Comparison of ENCODE assay signal across 8 cellular contexts in the genomic region with DNA sequence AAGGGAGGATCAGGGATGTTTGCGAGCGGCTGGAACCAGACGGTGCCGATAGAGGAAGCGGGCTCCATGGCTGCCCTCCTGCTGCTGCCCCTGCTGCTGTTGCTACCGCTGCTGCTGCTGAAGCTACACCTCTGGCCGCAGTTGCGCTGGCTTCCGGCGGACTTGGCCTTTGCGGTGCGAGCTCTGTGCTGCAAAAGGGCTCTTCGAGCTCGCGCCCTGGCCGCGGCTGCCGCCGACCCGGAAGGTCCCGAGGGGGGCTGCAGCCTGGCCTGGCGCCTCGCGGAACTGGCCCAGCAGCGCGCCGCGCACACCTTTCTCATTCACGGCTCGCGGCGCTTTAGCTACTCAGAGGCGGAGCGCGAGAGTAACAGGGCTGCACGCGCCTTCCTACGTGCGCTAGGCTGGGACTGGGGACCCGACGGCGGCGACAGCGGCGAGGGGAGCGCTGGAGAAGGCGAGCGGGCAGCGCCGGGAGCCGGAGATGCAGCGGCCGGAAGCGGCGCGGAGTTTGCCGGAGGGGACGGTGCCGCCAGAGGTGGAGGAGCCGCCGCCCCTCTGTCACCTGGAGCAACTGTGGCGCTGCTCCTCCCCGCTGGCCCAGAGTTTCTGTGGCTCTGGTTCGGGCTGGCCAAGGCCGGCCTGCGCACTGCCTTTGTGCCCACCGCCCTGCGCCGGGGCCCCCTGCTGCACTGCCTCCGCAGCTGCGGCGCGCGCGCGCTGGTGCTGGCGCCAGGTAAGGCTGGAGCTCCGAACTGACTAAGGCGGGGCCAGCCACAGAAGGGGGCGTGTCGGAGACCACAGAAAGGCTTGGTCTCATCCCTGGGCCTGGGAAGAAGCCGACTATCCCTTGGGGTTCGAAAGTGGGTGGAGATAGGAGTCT. TPM values are rescaled to one million over a fixed set of nuclear protein-coding genes. Genes with fewer than 3 reads are reported as not detected.
A peak's percentile ranks its signal among the peaks of the same experiment; 100 is the strongest.
DNase-seq lines count a peak whose midpoint lies in the region; ATAC-seq, FAIRE-seq and TF ChIP-seq lines count a peak whose summit lies in the region.

No MANE protein-coding gene starts in this region.

- peak overlapping the region; percentile 63 for H3K4me3 ChIP-seq in epithelial cell of esophagus (ENCODE audit: low read length)
- H3K4me3 ChIP-seq in muscle layer of colon (ENCODE audit: low read depth in 1 of 2, low read length in 2 of 2) = peak overlapping the region; percentile 73 to 98

- ATAC-seq in HG03139 (IDR thresholded peaks at IDR 0.05; ENCODE audit: unreplicated experiment) = peak; percentile 41
- ATAC-seq in activated CD8-positive, alpha-beta memory T cell treated with anti-CD3 and anti-CD28 coated beads, Interleukin-2, amount 10 ng/mL, durations not matched to agents 7 days and 5 days = peak; percentile 78
- peak; percentile 71 to 77 for ATAC-seq in stimulated activated naive B cell treated with anti-CD40 and anti-IgM and Interleukin-4, amounts not matched to agents 10 μg/mL and 1 μg/mL and 100 μg/mL, for 72 hours (replicated peaks)

- H3K9ac ChIP-seq in muscle layer of colon (ENCODE audit: low read length) = peak overlapping the region; percentile 55

- H3K27me3 Mint-ChIP-seq in activated CD8-positive, alpha-beta memory T cell treated with anti-CD3 and anti-CD28 coated beads, Interleukin-2, amount 10 ng/mL, durations not matched to agents 7 days and 5 days = no peaks in the 10 kb centered on the region
- H3K27me3 Mint-ChIP-seq in stimulated activated naive B cell treated with anti-CD40 and anti-IgM and Interleukin-4, amounts not matched to agents 10 μg/mL and 1 μg/mL and 100 μg/mL, for 72 hours = no peaks in the 10 kb centered on the region

- TF ChIP-seq POLR2A in GM12891 (IDR thresholded peaks at IDR 0.05; ENCODE audit: low read depth, low read length) = no peak; the same call in 1 of the 2 replicates

- H3K27me3 ChIP-seq in muscle layer of colon (ENCODE audit: control insufficient read depth in 1 of 2, insufficient read depth in 2 of 2, low read length in 2 of 2) = no peaks in the 10 kb centered on the region

- no peaks in the 10 kb centered on the region for H3K9me3 Mint-ChIP-seq in activated CD8-positive, alpha-beta memory T cell treated with anti-CD3 and anti-CD28 coated beads, Interleukin-2, amount 10 ng/mL, durations not matched to agents 7 days and 5 days (ENCODE audit: low read depth)
- H3K9me3 Mint-ChIP-seq in stimulated activated naive B cell treated with anti-CD40 and anti-IgM and Interleukin-4, amounts not matched to agents 10 μg/mL and 1 μg/mL and 100 μg/mL, for 72 hours = no peaks in the 10 kb centered on the region

- H3K4me1 ChIP-seq in muscle layer of colon (ENCODE audit: insufficient read depth, low read length) = peaks cover 30% of the 10 kb centered on the region

- CTCF ChIA-PET in activated CD8-positive, alpha-beta memory T cell treated with anti-CD3 and anti-CD28 coated beads, Interleukin-2, amount 10 ng/mL, durations not matched to agents 7 days and 5 days (lab: Charles Lee) = interaction anchor here (0.6 to 3.1 kb wide), 19 partner anchors 12 to 424 kb away, joined by 3 to 18 read pairs (median 4); a partner anchor contains a TSS

- H3K36me3 ChIP-seq in muscle layer of colon (ENCODE audit: insufficient read depth, low read length) = peaks cover 33% of the 10 kb centered on the region

- H3K4me3 Mint-ChIP-seq in activated CD8-positive, alpha-beta memory T cell treated with anti-CD3 and anti-CD28 coated beads, Interleukin-2, amount 10 ng/mL, durations not matched to agents 7 days and 5 days = peak overlapping the region; percentile 87
- H3K4me3 Mint-ChIP-seq in stimulated activated naive B cell treated with anti-CD40 and anti-IgM and Interleukin-4, amounts not matched to agents 10 μg/mL and 1 μg/mL and 100 μg/mL, for 72 hours = peak overlapping the region; percentile 82 to 86

- peak; percentile 97 for FAIRE-seq in GM12891 (lab: Jason Lieb, UNC)

- H3K36me3 Mint-ChIP-seq in activated CD8-positive, alpha-beta memory T cell treated with anti-CD3 and anti-CD28 coated beads, Interleukin-2, amount 10 ng/mL, durations not matched to agents 7 days and 5 days = peaks cover 1% of the 10 kb centered on the region
- peaks cover 42 to 59% of the 10 kb centered on the region in 2 donors for H3K36me3 Mint-ChIP-seq in stimulated activated naive B cell treated with anti-CD40 and anti-IgM and Interleukin-4, amounts not matched to agents 10 μg/mL and 1 μg/mL and 100 μg/mL, for 72 hours

- H3K9me3 ChIP-seq in muscle layer of colon (ENCODE audit: low read length) = no peaks in the 10 kb centered on the region

- peak overlapping the region; percentile 97 for H3K27ac Mint-ChIP-seq in activated CD8-positive, alpha-beta memory T cell treated with anti-CD3 and anti-CD28 coated beads, Interleukin-2, amount 10 ng/mL, durations not matched to agents 7 days and 5 days
- H3K27ac Mint-ChIP-seq in stimulated activated naive B cell treated with anti-CD40 and anti-IgM and Interleukin-4, amounts not matched to agents 10 μg/mL and 1 μg/mL and 100 μg/mL, for 72 hours = peak overlapping the region; percentile 67

- peak; percentile 68 for DNase-seq in GM12891 (ENCODE audit: insufficient read length, low spot score)
- peak; percentile 93 for DNase-seq in NCI-H748 (lab: John Stamatoyannopoulos, UW; ENCODE audit: unreplicated experiment)
- peak; percentile 90 for DNase-seq in activated CD8-positive, alpha-beta memory T cell treated with anti-CD3 and anti-CD28 coated beads, Interleukin-2, amount 10 ng/mL, durations not matched to agents 7 days and 5 days
- DNase-seq in epithelial cell of esophagus (ENCODE audit: low read depth) = peak; percentile 73
- DNase-seq in stimulated activated naive B cell treated with anti-CD40 and anti-IgM and Interleukin-4, amounts not matched to agents 10 μg/mL and 1 μg/mL and 100 μg/mL, for 72 hours = peak; percentile 45
- DNase-seq in GDM1 (lab: John Stamatoyannopoulos, UW) = no peak

- TF ChIP-seq CTCF in epithelial cell of esophagus (IDR thresholded peaks at IDR 0.05; ENCODE audit: insufficient read depth, low read depth, low read length, missing control alignments) = no peak

- H3K4me1 Mint-ChIP-seq in activated CD8-positive, alpha-beta memory T cell treated with anti-CD3 and anti-CD28 coated beads, Interleukin-2, amount 10 ng/mL, durations not matched to agents 7 days and 5 days = peaks cover 40% of the 10 kb centered on the region
- H3K4me1 Mint-ChIP-seq in stimulated activated naive B cell treated with anti-CD40 and anti-IgM and Interleukin-4, amounts not matched to agents 10 μg/mL and 1 μg/mL and 100 μg/mL, for 72 hours = peaks cover 37 to 63% of the 10 kb centered on the region in 2 donors

- peak overlapping the region; percentile 94 for H3K27ac ChIP-seq in muscle layer of colon (ENCODE audit: low read depth, low read length)

TF ChIP-seq in GM12891, 5 proteins besides CTCF, POLR2A, EP300 and RAD21:
- TF ChIP-seq POU2F2 (IDR thresholded peaks at IDR 0.05; ENCODE audit: low read depth, low read length) (no peak), SPI1 (IDR thresholded peaks at IDR 0.05; ENCODE audit: low read depth, low read length) (peak; percentile 42; the same call in 1 of the 2 replicates)
TF ChIP-seq in GM12891: peak in this region for 1.

RNA-seq across cellular contexts. Expression of a gene that starts 0.5 kb away (rescaled TPM):
- 5.8 TPM for polyA plus RNA-seq in GM12891 (2012; ENCODE audit: low read depth, missing spikeins)
- total RNA-seq in activated CD8-positive, alpha-beta memory T cell treated with anti-CD3 and anti-CD28 coated beads, Interleukin-2, amount 10 ng/mL, durations not matched to agents 7 days and 5 days = 10 to 100 TPM; 39.8 to 43.0 TPM

RNA-seq across cellular contexts. Expression of a gene that starts 47.8 kb away (rescaled TPM):
- polyA plus RNA-seq in GM12891 (2012; ENCODE audit: low read depth, missing spikeins) = 38.6 TPM
- 10 to 100 TPM; 50.2 to 51.5 TPM for total RNA-seq in activated CD8-positive, alpha-beta memory T cell treated with anti-CD3 and anti-CD28 coated beads, Interleukin-2, amount 10 ng/mL, durations not matched to agents 7 days and 5 days
